Comparison of ENCODE assay signal across 9 cellular contexts in the genomic region with DNA sequence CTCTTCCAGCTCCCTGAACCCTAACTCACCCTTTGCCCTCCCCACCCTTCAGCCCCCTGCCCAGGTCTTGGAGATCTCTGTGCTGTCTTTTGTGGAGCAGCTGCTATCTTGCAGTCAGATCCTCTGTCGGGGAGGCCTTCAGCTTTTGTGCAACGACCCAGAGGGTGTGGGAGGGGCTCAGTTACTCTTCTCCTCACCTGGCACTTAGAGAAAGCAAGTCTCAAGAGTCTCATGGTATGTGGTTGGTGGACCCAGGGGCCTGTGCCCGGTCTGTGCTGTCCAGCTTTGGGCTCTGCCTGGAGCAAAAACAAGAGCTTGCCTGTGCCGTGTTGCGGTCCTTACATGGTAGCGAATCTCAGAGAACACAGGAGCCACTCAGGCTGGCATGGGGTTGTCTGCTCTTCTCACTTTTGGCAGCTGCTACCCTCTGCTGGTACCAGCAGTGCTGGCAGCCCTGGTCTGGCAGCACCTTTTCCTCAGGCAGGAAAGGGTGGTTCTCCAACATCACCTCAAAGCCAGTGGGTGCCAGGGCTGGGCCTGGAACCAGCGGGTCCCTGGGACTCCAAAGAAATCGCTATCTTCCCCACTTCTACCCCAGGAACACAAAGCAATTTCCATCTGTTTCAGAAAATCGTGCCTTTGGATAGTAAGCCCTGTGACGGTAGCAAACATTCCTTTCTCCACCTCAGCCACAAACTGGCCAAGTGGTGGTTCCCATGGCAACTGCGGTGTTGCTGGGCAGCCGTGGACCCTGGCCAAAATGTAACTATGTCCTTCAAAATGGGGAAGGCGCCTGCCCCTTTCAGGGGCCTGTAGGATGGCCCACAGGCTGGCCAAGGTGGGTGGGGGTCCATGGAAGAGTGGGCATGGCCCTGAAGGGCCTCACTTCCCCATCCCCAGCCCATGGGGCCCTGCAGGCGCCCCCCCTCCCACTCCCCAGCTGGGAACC.
DNase-seq lines count a peak whose midpoint lies in the region; ATAC-seq, FAIRE-seq and TF ChIP-seq lines count a peak whose summit lies in the region.
"Had no signal": no experiment of that assay in that cellular context is flagged by ENCODE, and none has a peak within 500 bp of the region (broad histone marks: within the 10 kb centered on the region; RNA-seq: fewer than 3 reads in every experiment).

No MANE protein-coding gene starts in this region.

- FAIRE-seq in GM12878 (lab: Jason Lieb, UNC), result no peak

- no peaks in the 10 kb centered on the region for H3K36me3 Mint-ChIP-seq in WTC11

- H4K20me1 ChIP-seq in PC-3 (ENCODE audit: low read length) (no peaks in the 10 kb centered on the region), GM12878 (ENCODE audit: control insufficient read depth, insufficient read depth) (no peaks in the 10 kb centered on the region)

- ATAC-seq in PC-3 (peak; percentile 33), GM12878 (peak; percentile 47; the same call in 2 of the 3 replicates), HG03432 (IDR thresholded peaks at IDR 0.05; ENCODE audit: unreplicated experiment) (no peak), WTC11 (no peak)

- peaks cover 13% of the 10 kb centered on the region for H3F3A ChIP-seq in PC-3 (ENCODE audit: low read length, unreplicated experiment)

- WGBS in GM12878 (ENCODE audit: insufficient coverage, insufficient replicate concordance, low lambda C conversion rate, missing lambda C conversion rate), result 69% methylated on average over 14 of the region's 14 CpGs
- 44 to 62% (median 47%) methylated on average over 12 to 14 of the region's 14 CpGs for WGBS in stomach, 5 donors
- WGBS in lower leg skin, 2 donors, result 40 to 42% methylated on average over 9 to 13 of the region's 14 CpGs

- H3K27me3 Mint-ChIP-seq in WTC11 (ENCODE audit: low read depth), result no peaks in the 10 kb centered on the region; the same call in 1 of the 2 replicates

- CTCF ChIA-PET in PC-3 (lab: Charles Lee), result no interaction called here
- CTCF ChIA-PET in GM12878 (lab: Yijun Ruan, JAX), result interaction anchor here (1.2 to 4.3 kb wide), 5 partner anchors 10 to 334 kb away, joined by 3 to 19 read pairs (median 5); no protein-coding TSS in a partner anchor
- CTCF ChIA-PET in WTC11 (lab: Charles Lee), result interaction anchor here (1.4 to 2.2 kb wide), 3 partner anchors 10 to 77 kb away, joined by 3 to 13 read pairs (median 5); no protein-coding TSS in a partner anchor

- BruUV-seq in PC-3 (replicated peaks; lab: Mats Ljungman, UMichigan) (no TSS peak), GM12878 (replicated peaks; lab: Mats Ljungman, UMichigan) (no TSS peak)

- intact Hi-C loops in PC-3 (cut with micrococcal nuclease) (loop anchor here (5.0 to 10.0 kb wide), 2 partner anchors 181 to 466 kb away; no protein-coding TSS in a partner anchor), GM12878 (cut with micrococcal nuclease; ENCODE audit: unreplicated experiment) (no loop called here), stomach (cut with DNase I; ENCODE audit: low total_unique reads) (no loop called here), lower leg skin (cut with DNase I; ENCODE audit: low total_unique reads) (no loop called here)

- H3K9me2 ChIP-seq in PC-3 (replicated peaks; ENCODE audit: low read length), result no peaks in the 10 kb centered on the region

- H3K4me1 ChIP-seq in PC-3 (ENCODE audit: insufficient read depth, low read length) (peaks cover 47% of the 10 kb centered on the region), GM12878 (ENCODE audit: control insufficient read depth, insufficient read depth, low read length) (no peaks in the 10 kb centered on the region; the same call in 1 of the 2 replicates), stomach (peaks cover 0 to 44% (median 17%) of the 10 kb centered on the region in 4 donors)

- H3K27ac Mint-ChIP-seq in WTC11, result no peak overlapping the region

- TF ChIP-seq POLR2A in GM12878 (IDR thresholded peaks at IDR 0.05; ENCODE audit: low read depth, low read length) (no peak), stomach (IDR thresholded peaks at IDR 0.05) (no peak), lower leg skin (IDR thresholded peaks at IDR 0.05) (no peak)

- H3K27ac ChIP-seq in PC-3 (ENCODE audit: low read length) (no peak overlapping the region), GM12878 (ENCODE audit: control insufficient read depth, insufficient read depth) (no peak overlapping the region), stomach (peak overlapping the region in 3 of 5 donors; percentile 80 to 87 (median 80))
- H3K27ac ChIP-seq: neutrophil had no signal

- no peak overlapping the region for H2AFZ ChIP-seq in PC-3 (ENCODE audit: low read length)
- H2AFZ ChIP-seq in GM12878 (ENCODE audit: control insufficient read depth, low read depth, low read length), result no peak overlapping the region

- H3K79me2 ChIP-seq in PC-3 (ENCODE audit: low read length) (no peaks in the 10 kb centered on the region), GM12878 (ENCODE audit: control insufficient read depth, insufficient read depth, low read length) (no peaks in the 10 kb centered on the region)

- H3K4me3 ChIP-seq in PC-3 (ENCODE audit: low read length) (no peak overlapping the region), GM12878 (no peak overlapping the region), stomach (no peak overlapping the region), lower leg skin (ENCODE audit: low read depth, poor library complexity, severe bottlenecking) (no peak overlapping the region)

- DNase-seq in GM13977 (ENCODE audit: low spot score) (no peak), PC-3 (peak; percentile 68), GM12878 (ENCODE audit: low read depth, low spot score) (no peak), left kidney (ENCODE audit: low read depth, low spot score) (peak; percentile 70), stomach (no peak), WTC11 (ENCODE audit: low spot score) (no peak), lower leg skin (ENCODE audit: low spot score in 2 of 2) (no peak)

- POLR2A ChIA-PET in PC-3 (lab: Charles Lee; ENCODE audit: unreplicated experiment), result interaction anchor here (0.6 kb wide), 1 partner anchor 450 kb away, joined by 3 read pairs; no protein-coding TSS in a partner anchor
- POLR2A ChIA-PET in GM12878 (lab: Charles Lee), result no interaction called here
- POLR2A ChIA-PET in WTC11 (lab: Charles Lee), result no interaction called here

- H3K9me3 ChIP-seq in PC-3 (ENCODE audit: low read length) (no peaks in the 10 kb centered on the region), GM12878 (replicated peaks; ENCODE audit: control insufficient read depth, insufficient read depth, low read length) (no peaks in the 10 kb centered on the region; the same call in 2 of the 3 replicates), stomach (no peaks in the 10 kb centered on the region)
- H3K9me3 ChIP-seq: neutrophil had no signal

- H3K27me3 ChIP-seq in PC-3 (ENCODE audit: low read length) (no peaks in the 10 kb centered on the region), GM12878 (replicated peaks in 1 of 2; ENCODE audit: control insufficient read depth in 2 of 2, insufficient read depth in 2 of 2, low read length in 1 of 2) (no peaks in the 10 kb centered on the region), stomach (no peaks in the 10 kb centered on the region)
- H3K27me3 ChIP-seq: neutrophil had no signal

- SMC1A ChIA-PET in GM12878 (lab: Charles Lee; ENCODE audit: uncharacterized antibody, unreplicated experiment), result interaction anchor here (0.8 to 2.5 kb wide), 4 partner anchors 9 to 19 kb away, joined by 3 to 7 read pairs (median 4); no protein-coding TSS in a partner anchor

- TF ChIP-seq CTCF in GM13977 (IDR thresholded peaks at IDR 0.05; ENCODE audit: extremely low read depth, insufficient read depth, missing control alignments) (peak; percentile 14), PC-3 (conservative IDR thresholded peaks at IDR 0.05; ENCODE audit: low read depth, low read length) (peak; percentile 68), GM12878 (IDR thresholded peaks at IDR 0.05 in 2 of 3, conservative IDR thresholded peaks at IDR 0.05 in 1 of 3; ENCODE audit: control insufficient read depth in 2 of 3, extremely low read depth in 1 of 3, insufficient read depth in 1 of 3, low read depth in 3 of 3, low read length in 3 of 3) (peak in 2 of 3 experiments; percentile 21 to 30; a peak in 2 of 6 replicates), stomach (IDR thresholded peaks at IDR 0.05) (peak in 1 of 7 experiments; percentile 7), WTC11 (IDR thresholded peaks at IDR 0.05) (no peak), lower leg skin (IDR thresholded peaks at IDR 0.05) (no peak)

- no peak overlapping the region for H3K9ac ChIP-seq in PC-3 (ENCODE audit: low read length)
- no peak overlapping the region for H3K9ac ChIP-seq in GM12878 (ENCODE audit: control insufficient read depth, insufficient read depth, low read length)

- H3K4me3 Mint-ChIP-seq in WTC11, result no peak overlapping the region

- H3K36me3 ChIP-seq in PC-3 (ENCODE audit: low read depth, low read length) (no peaks in the 10 kb centered on the region), GM12878 (ENCODE audit: control insufficient read depth in 2 of 2, insufficient read depth in 2 of 2, low read length in 1 of 2) (no peaks in the 10 kb centered on the region), stomach (no peaks in the 10 kb centered on the region)

- RAD21 ChIA-PET in GM12878 (lab: Charles Lee; ENCODE audit: unreplicated experiment), result interaction anchor here (0.6 kb wide), 1 partner anchor 1177 kb away, joined by 4 read pairs; no protein-coding TSS in a partner anchor

- H3K4me2 ChIP-seq in PC-3 (ENCODE audit: low read length) (no peak overlapping the region), GM12878 (ENCODE audit: control insufficient read depth, insufficient read depth) (no peak overlapping the region)

- TF ChIP-seq EP300 in GM12878 (IDR thresholded peaks at IDR 0.05; ENCODE audit: borderline replicate concordance in 1 of 2, control insufficient read depth in 1 of 2, low read depth in 2 of 2, low read length in 2 of 2) (no peak), stomach (IDR thresholded peaks at IDR 0.05) (no peak)

- no peak for TF ChIP-seq RAD21 in GM12878 (IDR thresholded peaks at IDR 0.05; ENCODE audit: insufficient read depth, low read depth, low read length)

- H3K4me1 Mint-ChIP-seq in WTC11, result no peaks in the 10 kb centered on the region

- in situ Hi-C loops in GM13977 (cut with MboI; ENCODE audit: low pct_unique_long_range_greater_than_20kb, low sequenced_read_pairs, unreplicated experiment) (no loop called here), GM12878 (cut with MboI) (no loop called here)

- peaks cover 10% of the 10 kb centered on the region for H3K9me3 Mint-ChIP-seq in WTC11

TF ChIP-seq in GM12878, 131 proteins besides CTCF, POLR2A, EP300 and RAD21 (continues in another document):
- TF ChIP-seq ATF7 (IDR thresholded peaks at IDR 0.05; ENCODE audit: low read depth), result no peak

TF ChIP-seq in WTC11, 78 proteins besides CTCF, POLR2A, EP300 and RAD21 (continues in another document):
- TF ChIP-seq ELF4 (CRISPR knock-in tag; IDR thresholded peaks at IDR 0.05; ENCODE audit: low read depth) (no peak), GABPB1 (CRISPR knock-in tag; IDR thresholded peaks at IDR 0.05) (no peak)

Comparison
In these comparisons a context has a peak if more than half of its experiments do, and no peak if none do; other contexts are left out.
1. DNase-seq: peak in PC-3 (single experiment) and left kidney (single experiment); none in GM13977 (single experiment), GM12878 (single experiment), stomach (single experiment), WTC11 (single experiment) and lower leg skin (0 of 2).
2. CTCF ChIP-seq: peak in GM13977 (single experiment), PC-3 (single experiment) and GM12878 (2 of 3); none in WTC11 (single experiment) and lower leg skin (0 of 3).
3. ATAC-seq: peak in PC-3 (single experiment) and GM12878 (single experiment); none in HG03432 (single experiment) and WTC11 (single experiment).
4. H3K27ac ChIP-seq: peak in stomach (3 of 5); none in PC-3 (single experiment) and GM12878 (single experiment).